In genomic region chr14:39060818-39061437, GRCh38 we compare ENCODE assay signal across 12 cellular contexts. TPM values are rescaled to one million over a fixed set of nuclear protein-coding genes. Genes with fewer than 3 reads are reported as not detected.
DNase-seq lines count a peak whose midpoint lies in the region; ATAC-seq, FAIRE-seq and TF ChIP-seq lines count a peak whose summit lies in the region.
"Had no signal": no experiment of that assay in that cellular context is flagged by ENCODE, and none has a peak within 500 bp of the region (broad histone marks: within the 10 kb centered on the region; RNA-seq: fewer than 3 reads in every experiment).

No MANE protein-coding gene starts in this region.

- TF ChIP-seq POLR2A in body of pancreas (IDR thresholded peaks at IDR 0.05) = no peak

- H3K27me3 Mint-ChIP-seq in memory B cell = no peaks in the 10 kb centered on the region

- no peak for FAIRE-seq in urothelium cell line (lab: Jason Lieb, UNC)

- ATAC-seq in GM18907 (IDR thresholded peaks at IDR 0.05; ENCODE audit: unreplicated experiment) (peak; percentile 99), GM21825 (IDR thresholded peaks at IDR 0.05; ENCODE audit: unreplicated experiment) (peak; percentile 99), HG03439 (IDR thresholded peaks at IDR 0.05; ENCODE audit: unreplicated experiment) (peak; percentile 99), memory B cell (ENCODE audit: low read depth) (peak; percentile 97), body of pancreas (no peak)

- no peak for TF ChIP-seq CTCF in body of pancreas (IDR thresholded peaks at IDR 0.05)

- peaks cover 28% of the 10 kb centered on the region for H3K36me3 Mint-ChIP-seq in memory B cell

- peaks cover 0 to 11% (median 0%) of the 10 kb centered on the region in 3 donors for H3K9me3 ChIP-seq in body of pancreas

- H3K36me3 ChIP-seq in body of pancreas (replicated peaks in 1 of 2; ENCODE audit: insufficient read depth in 1 of 2, low read depth in 2 of 2) = peaks cover 0 to 20% of the 10 kb centered on the region in 2 donors

- H3K27ac Mint-ChIP-seq in memory B cell = peak overlapping the region; percentile 67

- WGBS in body of pancreas, 2 donors = 94 to 98% methylated on average over 4 of the region's 4 CpGs

- H3K9me3 Mint-ChIP-seq in memory B cell = peaks cover 2% of the 10 kb centered on the region

- H3K4me3 ChIP-seq in body of pancreas = no peak overlapping the region
- H3K4me3 ChIP-seq: vagina had no signal

- H3K4me1 Mint-ChIP-seq in memory B cell = peaks cover 12% of the 10 kb centered on the region
- H3K4me1 Mint-ChIP-seq: neural crest cell had no signal

- no peak overlapping the region for H3K4me3 Mint-ChIP-seq in memory B cell
- H3K4me3 Mint-ChIP-seq: neural crest cell had no signal

- H3K27ac ChIP-seq in body of pancreas = no peak overlapping the region
- H3K27ac ChIP-seq: vagina had no signal

- H3K27me3 ChIP-seq in body of pancreas = no peaks in the 10 kb centered on the region
- H3K27me3 ChIP-seq: vagina had no signal

- intact Hi-C loops in body of pancreas (cut with DNase I) = no loop called here

- H3K4me1 ChIP-seq in body of pancreas = no peaks in the 10 kb centered on the region
- H3K4me1 ChIP-seq: vagina had no signal

- DNase-seq in memory B cell (ENCODE audit: low spot score in 2 of 2) = peak in 1 of 2 donors; percentile 34
- DNase-seq in urothelium cell line (ENCODE audit: low spot score) = no peak
- DNase-seq in NCI-H1930 (lab: John Stamatoyannopoulos, UW) = no peak
- no peak for DNase-seq in NCI-H2196 treated with DMSO at 0.1 percent for 48 hours (lab: John Stamatoyannopoulos, UW; ENCODE audit: unreplicated experiment)
- DNase-seq in body of pancreas = no peak
- DNase-seq: NCI-H345, T-helper 2 cell had no signal

RNA-seq across cellular contexts. Expression of gene SEC23A, which starts 42.1 kb away (rescaled TPM):
- 10 to 100 TPM; 33.2 to 62.3 TPM for total RNA-seq in body of pancreas

RNA-seq across cellular contexts. Expression of gene GEMIN2, which starts 53.2 kb away (rescaled TPM):
- 10 to 100 TPM in 1 of 2 donors, 1 to 10 TPM in 1; 2.3 to 11.4 TPM for total RNA-seq in body of pancreas
